Comparison of ENCODE assay signal across 8 cellular contexts in genomic region chr15:90059208-90059985, GRCh38. TPM values are rescaled to one million over a fixed set of nuclear protein-coding genes. Genes with fewer than 3 reads are reported as not detected.
DNase-seq lines count a peak whose midpoint lies in the region; ATAC-seq and TF ChIP-seq lines count a peak whose summit lies in the region.

No MANE protein-coding gene starts in this region.

- WGBS in right cardiac atrium, result 60% methylated on average over 21 of the region's 21 CpGs

- no peak overlapping the region for H3K4me3 ChIP-seq in right cardiac atrium (ENCODE audit: low read length)
- H3K4me3 ChIP-seq in coronary artery, result no peak overlapping the region

- intact Hi-C loops in right cardiac atrium (cut with DNase I), result loop anchor here in 1 of 4 donors (10.0 kb wide), 1 partner anchor 145 kb away; the partner anchor contains the start of gene ARPIN

- ATAC-seq in HG02678 (IDR thresholded peaks at IDR 0.05; ENCODE audit: unreplicated experiment) (peak; percentile 82), right cardiac atrium (peak; percentile 61 to 66)

- TF ChIP-seq CTCF in GM13976 (IDR thresholded peaks at IDR 0.05; ENCODE audit: borderline replicate concordance, control extremely low read depth, extremely low read depth, insufficient read depth, missing control alignments), result no peak
- TF ChIP-seq CTCF in coronary artery (IDR thresholded peaks at IDR 0.05), result no peak

- H3K27ac ChIP-seq in right cardiac atrium (ENCODE audit: low read length) (peak overlapping the region; percentile 40), coronary artery (peak overlapping the region in 1 of 2 donors; percentile 80)

- peak; percentile 88 for DNase-seq in GM13976 (ENCODE audit: low spot score)
- DNase-seq in NOMO-1 treated with dmso at 0.1 percent for 144 hours (lab: John Stamatoyannopoulos, UW; ENCODE audit: unreplicated experiment), result peak; percentile 99
- peak; percentile 87 to 89 for DNase-seq in activated T-cell treated with anti-CD3 and anti-CD28 coated beads, Interleukin-2, amount 50 U/mL, for 48 hours
- peak; percentile 76 to 92 (median 88) for DNase-seq in right cardiac atrium
- peak; percentile 73 to 77 for DNase-seq in stimulated activated CD4-positive, alpha-beta T cell treated with anti-CD3 and anti-CD28 coated beads, Interleukin-15, amount 100 ng/mL, for 48 hours (ENCODE audit: low read depth in 2 of 2)
- no peak for DNase-seq in NCI-H226
- no peak for DNase-seq in coronary artery (ENCODE audit: low spot score)

- in situ Hi-C loops in GM13976 (cut with MboI; ENCODE audit: low sequenced_read_pairs, unreplicated experiment), result no loop called here

- no peaks in the 10 kb centered on the region for H3K9me3 ChIP-seq in right cardiac atrium (ENCODE audit: control insufficient read depth, low read length)

- peaks cover 10% of the 10 kb centered on the region for H3K4me1 ChIP-seq in right cardiac atrium (ENCODE audit: control insufficient read depth, insufficient read depth, low read length)

- H3K27me3 ChIP-seq in right cardiac atrium (ENCODE audit: control insufficient read depth, insufficient read depth), result no peaks in the 10 kb centered on the region

RNA-seq across cellular contexts. Expression of gene IDH2, which starts 42.9 kb away (rescaled TPM):
- total RNA-seq in right cardiac atrium, result 100 to 1,000 TPM; 203 to 246 (median 221) TPM
- polyA plus RNA-seq in right cardiac atrium, result 275 TPM

RNA-seq across cellular contexts. Expression of gene ZNF710, which starts 58.3 kb away (rescaled TPM):
- total RNA-seq in right cardiac atrium, result 10 to 100 TPM in 1 of 4 donors, 1 to 10 TPM in 3; 6.0 to 10.2 (median 8.1) TPM
- 3.4 TPM for polyA plus RNA-seq in right cardiac atrium

Comparison
In these comparisons a context has a peak if more than half of its experiments do, and no peak if none do; other contexts are left out.
1. DNase-seq: peak in GM13976 (single experiment), NOMO-1 treated with dmso at 0.1 percent for 144 hours (single experiment), activated T-cell treated with anti-CD3 and anti-CD28 coated beads, Interleukin-2, amount 50 U/mL, for 48 hours (2 of 2), right cardiac atrium (3 of 3) and stimulated activated CD4-positive, alpha-beta T cell treated with anti-CD3 and anti-CD28 coated beads, Interleukin-15, amount 100 ng/mL, for 48 hours (2 of 2); none in NCI-H226 (single experiment) and coronary artery (single experiment).